15 cellular contexts compared by ENCODE assay signal in genomic region chr12:31991815-31992214, GRCh38. TPM values are rescaled to one million over a fixed set of nuclear protein-coding genes. Genes with fewer than 3 reads are reported as not detected.
A peak's percentile ranks its signal among the peaks of the same experiment; 100 is the strongest.
DNase-seq lines count a peak whose midpoint lies in the region; ATAC-seq and TF ChIP-seq lines count a peak whose summit lies in the region.
"Had no signal": no experiment of that assay in that cellular context is flagged by ENCODE, and none has a peak within 500 bp of the region (broad histone marks: within the 10 kb centered on the region; RNA-seq: fewer than 3 reads in every experiment).

No MANE protein-coding gene starts in this region.

- TF ChIP-seq EP300 in transverse colon (IDR thresholded peaks at IDR 0.05; ENCODE audit: low read depth) = no peak

- H3K36me3 ChIP-seq in transverse colon = peaks cover 0 to 6% (median 1%) of the 10 kb centered on the region in 4 donors

- H3K27me3 Mint-ChIP-seq in activated T-helper 17 cell treated with anti-CD3 and anti-CD28 coated beads, Interleukin-2, amount 50 U/mL, for 72 hours = no peaks in the 10 kb centered on the region
- H3K27me3 Mint-ChIP-seq in natural killer cell (ENCODE audit: low read depth in 2 of 2) = no peaks in the 10 kb centered on the region
- H3K27me3 Mint-ChIP-seq: CD8-positive, alpha-beta memory T cell had no signal

- no peak overlapping the region for H3K4me3 ChIP-seq in transverse colon
- H3K4me3 ChIP-seq: dorsolateral prefrontal cortex, right atrium auricular region, thyroid gland had no signal

- in situ Hi-C loops in transverse colon (cut with MboI; ENCODE audit: low pct_ligation_motif_present in 1 of 4, low pct_unique_long_range_greater_than_20kb in 1 of 4, low sequenced_read_pairs in 3 of 4) = no loop called here

- peaks cover 97% of the 10 kb centered on the region for H3K36me3 Mint-ChIP-seq in activated T-helper 17 cell treated with anti-CD3 and anti-CD28 coated beads, Interleukin-2, amount 50 U/mL, for 72 hours (ENCODE audit: low read depth)
- peaks cover 18% of the 10 kb centered on the region for H3K36me3 Mint-ChIP-seq in natural killer cell

- H3K4me3 Mint-ChIP-seq in activated T-helper 17 cell treated with anti-CD3 and anti-CD28 coated beads, Interleukin-2, amount 50 U/mL, for 72 hours = peak overlapping the region; percentile 31
- H3K4me3 Mint-ChIP-seq in natural killer cell = no peak overlapping the region
- H3K4me3 Mint-ChIP-seq: CD8-positive, alpha-beta memory T cell had no signal

- TF ChIP-seq POLR2A in transverse colon (IDR thresholded peaks at IDR 0.05) = no peak

- no peak overlapping the region for H3K27ac ChIP-seq in transverse colon
- H3K27ac ChIP-seq: dorsolateral prefrontal cortex, right atrium auricular region, thyroid gland had no signal

- intact Hi-C loops in natural killer cell (cut with micrococcal nuclease) (no loop called here), transverse colon (cut with DNase I; ENCODE audit: low total_unique reads) (no loop called here)

- H3K4me1 ChIP-seq in transverse colon = no peaks in the 10 kb centered on the region
- H3K4me1 ChIP-seq: right atrium auricular region had no signal

- peaks cover 3% of the 10 kb centered on the region for H3K9me3 Mint-ChIP-seq in activated T-helper 17 cell treated with anti-CD3 and anti-CD28 coated beads, Interleukin-2, amount 50 U/mL, for 72 hours
- H3K9me3 Mint-ChIP-seq in natural killer cell = no peaks in the 10 kb centered on the region

- peak; percentile 58 for ATAC-seq in GM18508 (IDR thresholded peaks at IDR 0.05; ENCODE audit: insufficient read depth, unreplicated experiment)
- peak; percentile 63 for ATAC-seq in GM19463 (IDR thresholded peaks at IDR 0.05; ENCODE audit: unreplicated experiment)
- peak; percentile 75 for ATAC-seq in activated T-helper 17 cell treated with anti-CD3 and anti-CD28 coated beads, Interleukin-2, amount 50 U/mL, for 72 hours (replicated peaks)
- no peak for ATAC-seq in natural killer cell
- ATAC-seq in left lobe of liver = no peak

- peaks cover 29% of the 10 kb centered on the region for H3K4me1 Mint-ChIP-seq in activated T-helper 17 cell treated with anti-CD3 and anti-CD28 coated beads, Interleukin-2, amount 50 U/mL, for 72 hours
- H3K4me1 Mint-ChIP-seq in natural killer cell = peaks cover 21 to 26% of the 10 kb centered on the region in 2 donors

- WGBS in transverse colon (ENCODE audit: low coverage in 1 of 2), 2 donors = 67 to 95% methylated on average over 1 to 2 of the region's 2 CpGs

- H3K27ac Mint-ChIP-seq in activated T-helper 17 cell treated with anti-CD3 and anti-CD28 coated beads, Interleukin-2, amount 50 U/mL, for 72 hours = peak overlapping the region; percentile 59
- H3K27ac Mint-ChIP-seq in natural killer cell = peak overlapping the region; percentile 73 to 76

- H3K27me3 ChIP-seq in transverse colon = no peaks in the 10 kb centered on the region
- H3K27me3 ChIP-seq: dorsolateral prefrontal cortex, right atrium auricular region, thyroid gland had no signal

- TF ChIP-seq CTCF in natural killer cell (IDR thresholded peaks at IDR 0.05) (no peak), transverse colon (IDR thresholded peaks at IDR 0.05) (no peak)

- DNase-seq in natural killer cell (no peak), left lobe of liver (ENCODE audit: low spot score) (no peak), transverse colon (no peak)
- no peak for DNase-seq in stimulated activated CD4-positive, alpha-beta T cell treated with anti-CD3 and anti-CD28 coated beads, Interleukin-1b, Interleukin-23, amount 100 ng/mL, for 48 hours
- DNase-seq: CD8-positive, alpha-beta memory T cell; dorsolateral prefrontal cortex; EL; KG1; NCI-H1436; OCI-M1; thyroid gland had no signal

- H3K9me3 ChIP-seq in transverse colon = no peaks in the 10 kb centered on the region
- H3K9me3 ChIP-seq: right atrium auricular region, thyroid gland had no signal

RNA-seq across cellular contexts. Expression of gene RESF1, which starts 32.6 kb away (rescaled TPM):
- total RNA-seq in activated T-helper 17 cell treated with anti-CD3 and anti-CD28 coated beads, Interleukin-2, amount 50 U/mL, for 72 hours = 10 to 100 TPM; 83.1 to 88.3 TPM
- total RNA-seq in natural killer cell (100 to 1,000 TPM; 144 to 209 (median 184) TPM), left lobe of liver (27.3 TPM), transverse colon (10 to 100 TPM; 23.3 to 81.8 (median 35.1) TPM)

Comparison
In these comparisons a context has a peak if more than half of its experiments do, and no peak if none do; other contexts are left out.
1. ATAC-seq: peak in GM18508 (single experiment), GM19463 (single experiment) and activated T-helper 17 cell treated with anti-CD3 and anti-CD28 coated beads, Interleukin-2, amount 50 U/mL, for 72 hours (single experiment); none in natural killer cell (0 of 3) and left lobe of liver (single experiment).